24 cellular contexts compared by ENCODE assay signal in genomic region chr11:134246678-134247077, GRCh38. TPM values are rescaled to one million over a fixed set of nuclear protein-coding genes. Genes with fewer than 3 reads are reported as not detected.
A peak's percentile ranks its signal among the peaks of the same experiment; 100 is the strongest.
DNase-seq lines count a peak whose midpoint lies in the region; ATAC-seq and TF ChIP-seq lines count a peak whose summit lies in the region.
"Had no signal": no experiment of that assay in that cellular context is flagged by ENCODE, and none has a peak within 500 bp of the region (broad histone marks: within the 10 kb centered on the region; RNA-seq: fewer than 3 reads in every experiment).

No MANE protein-coding gene starts in this region.

- dilution Hi-C loops in mammary epithelial cell (cut with HindIII; ENCODE audit: low sequenced_read_pairs), result no loop called here

- no peaks in the 10 kb centered on the region for H3K9me3 Mint-ChIP-seq in activated T-cell treated with anti-CD3 and anti-CD28 coated beads, Interleukin-2, amount 50 U/mL, for 24 hours
- no peaks in the 10 kb centered on the region for H3K9me3 Mint-ChIP-seq in MCF 10A (ENCODE audit: unreplicated experiment)
- no peaks in the 10 kb centered on the region for H3K9me3 Mint-ChIP-seq in activated T-helper 17 cell treated with anti-CD3 and anti-CD28 coated beads, Interleukin-2, amount 50 U/mL, for 72 hours
- H3K9me3 Mint-ChIP-seq: CD4-positive, CD25-positive, alpha-beta regulatory T cell; IgD-negative memory B cell had no signal

- H3K36me3 Mint-ChIP-seq in activated T-cell treated with anti-CD3 and anti-CD28 coated beads, Interleukin-2, amount 50 U/mL, for 24 hours (ENCODE audit: low read depth), result peaks cover 96% of the 10 kb centered on the region
- H3K36me3 Mint-ChIP-seq in MCF 10A (ENCODE audit: insufficient read depth, unreplicated experiment), result peaks cover 36% of the 10 kb centered on the region
- peaks cover 94% of the 10 kb centered on the region for H3K36me3 Mint-ChIP-seq in activated T-helper 17 cell treated with anti-CD3 and anti-CD28 coated beads, Interleukin-2, amount 50 U/mL, for 72 hours (ENCODE audit: low read depth)

- WGBS in mammary epithelial cell (ENCODE audit: low coverage, missing lambda C conversion rate), result 86% methylated on average over 4 of the region's 4 CpGs
- 44% methylated on average over 4 of the region's 4 CpGs for WGBS in prostate gland

- H3K4me3 Mint-ChIP-seq in activated T-cell treated with anti-CD3 and anti-CD28 coated beads, Interleukin-2, amount 50 U/mL, for 24 hours, result no peak overlapping the region
- no peak overlapping the region for H3K4me3 Mint-ChIP-seq in MCF 10A (ENCODE audit: unreplicated experiment)
- H3K4me3 Mint-ChIP-seq in activated T-helper 17 cell treated with anti-CD3 and anti-CD28 coated beads, Interleukin-2, amount 50 U/mL, for 72 hours, result no peak overlapping the region

- TF ChIP-seq POLR2A in prostate gland (IDR thresholded peaks at IDR 0.05) (no peak), GM18505 (IDR thresholded peaks at IDR 0.05; ENCODE audit: borderline replicate concordance, extremely low read depth, insufficient read depth, insufficient read length) (no peak)

- no peaks in the 10 kb centered on the region for H4K20me1 ChIP-seq in mammary epithelial cell (ENCODE audit: insufficient read depth, low read length)

- H2AFZ ChIP-seq in mammary epithelial cell (ENCODE audit: low read depth, low read length), result no peak overlapping the region

- TF ChIP-seq CTCF in MCF 10A (IDR thresholded peaks at IDR 0.05; ENCODE audit: unreplicated experiment) (no peak), mammary epithelial cell (conservative IDR thresholded peaks at IDR 0.05 in 1 of 2, IDR thresholded peaks at IDR 0.05 in 1 of 2; ENCODE audit: extremely low read depth in 1 of 2, insufficient read depth in 1 of 2, low read depth in 1 of 2, low read length in 2 of 2) (no peak), prostate gland (IDR thresholded peaks at IDR 0.05) (no peak)

- H3K36me3 ChIP-seq in mammary epithelial cell (ENCODE audit: insufficient read depth, low read length), result peaks cover 6% of the 10 kb centered on the region
- H3K36me3 ChIP-seq in prostate gland, result peaks cover 0 to 4% of the 10 kb centered on the region in 2 donors

- H3K4me1 Mint-ChIP-seq in activated T-cell treated with anti-CD3 and anti-CD28 coated beads, Interleukin-2, amount 50 U/mL, for 24 hours (ENCODE audit: low read depth), result peaks cover 18% of the 10 kb centered on the region
- H3K4me1 Mint-ChIP-seq in MCF 10A (ENCODE audit: insufficient read depth, unreplicated experiment), result peaks cover 2% of the 10 kb centered on the region
- H3K4me1 Mint-ChIP-seq in activated T-helper 17 cell treated with anti-CD3 and anti-CD28 coated beads, Interleukin-2, amount 50 U/mL, for 72 hours, result peaks cover 7% of the 10 kb centered on the region

- POLR2A ChIA-PET in MCF 10A (lab: Yijun Ruan, JAX), result no interaction called here

- no peak for ATAC-seq in activated T-helper 17 cell treated with anti-CD3 and anti-CD28 coated beads, Interleukin-2, amount 50 U/mL, for 72 hours (replicated peaks)
- no peak for ATAC-seq in GM18505 (IDR thresholded peaks at IDR 0.05; ENCODE audit: unreplicated experiment)
- ATAC-seq: HCT116 had no signal

- in situ Hi-C loops in mammary epithelial cell (cut with MboI; ENCODE audit: low sequenced_read_pairs in 2 of 2), result no loop called here

- H3K27me3 Mint-ChIP-seq in activated T-cell treated with anti-CD3 and anti-CD28 coated beads, Interleukin-2, amount 50 U/mL, for 24 hours, result no peaks in the 10 kb centered on the region
- no peaks in the 10 kb centered on the region for H3K27me3 Mint-ChIP-seq in MCF 10A (ENCODE audit: insufficient read depth, unreplicated experiment)
- H3K27me3 Mint-ChIP-seq in activated T-helper 17 cell treated with anti-CD3 and anti-CD28 coated beads, Interleukin-2, amount 50 U/mL, for 72 hours, result no peaks in the 10 kb centered on the region
- H3K27me3 Mint-ChIP-seq: CD4-positive, CD25-positive, alpha-beta regulatory T cell; IgD-negative memory B cell had no signal

- no peak overlapping the region for H3K27ac ChIP-seq in mammary epithelial cell (ENCODE audit: insufficient read depth, low read depth, low read length)
- H3K27ac ChIP-seq in prostate gland, result peak overlapping the region; percentile 50 to 51
- H3K27ac ChIP-seq: BLaER1, KMS-11, SJSA1 had no signal

- H3K9ac ChIP-seq in mammary epithelial cell (ENCODE audit: insufficient read depth, low read length), result no peak overlapping the region
- H3K9ac ChIP-seq: BLaER1, KMS-11 had no signal

- CTCF ChIA-PET in MCF 10A (lab: Yijun Ruan, JAX), result no interaction called here
- CTCF ChIA-PET in mammary epithelial cell (lab: Charles Lee; ENCODE audit: low non-redundant PET), result no interaction called here

- peak overlapping the region; percentile 7 for H3K27ac Mint-ChIP-seq in activated T-cell treated with anti-CD3 and anti-CD28 coated beads, Interleukin-2, amount 50 U/mL, for 24 hours
- H3K27ac Mint-ChIP-seq in MCF 10A (ENCODE audit: low read depth, unreplicated experiment), result peak overlapping the region; percentile 57
- H3K27ac Mint-ChIP-seq in activated T-helper 17 cell treated with anti-CD3 and anti-CD28 coated beads, Interleukin-2, amount 50 U/mL, for 72 hours, result peak overlapping the region; percentile 83
- H3K27ac Mint-ChIP-seq: CD4-positive, CD25-positive, alpha-beta regulatory T cell; IgD-negative memory B cell had no signal

- H3K4me3 ChIP-seq in mammary epithelial cell (replicated peaks in 1 of 3; ENCODE audit: insufficient read depth in 1 of 3, low read depth in 2 of 3, low read length in 3 of 3) (no peak overlapping the region), prostate gland (no peak overlapping the region)
- H3K4me3 ChIP-seq: BLaER1, SJSA1 had no signal

- no peaks in the 10 kb centered on the region for H3K9me3 ChIP-seq in mammary epithelial cell (replicated peaks; ENCODE audit: insufficient read depth, low read length)
- no peaks in the 10 kb centered on the region for H3K9me3 ChIP-seq in prostate gland
- H3K9me3 ChIP-seq: BLaER1, SJSA1 had no signal

- no peaks in the 10 kb centered on the region for H3K27me3 ChIP-seq in mammary epithelial cell (ENCODE audit: insufficient read depth, low read length)
- H3K27me3 ChIP-seq in prostate gland (replicated peaks; ENCODE audit: insufficient read depth), result no peaks in the 10 kb centered on the region
- H3K27me3 ChIP-seq: BLaER1, SJSA1 had no signal

- BruUV-seq in MCF 10A (replicated peaks; lab: Mats Ljungman, UMichigan) (no TSS peak), mammary epithelial cell (replicated peaks; lab: Mats Ljungman, UMichigan) (no TSS peak)

- no peak overlapping the region for H3K4me2 ChIP-seq in mammary epithelial cell (ENCODE audit: insufficient read depth, low read depth, low read length)
- H3K4me2 ChIP-seq: BLaER1, KMS-11 had no signal

- H3K4me1 ChIP-seq in mammary epithelial cell (ENCODE audit: insufficient read depth, low read length), result no peaks in the 10 kb centered on the region
- no peaks in the 10 kb centered on the region for H3K4me1 ChIP-seq in prostate gland (replicated peaks)

- peaks cover 1% of the 10 kb centered on the region for H3K79me2 ChIP-seq in mammary epithelial cell (ENCODE audit: insufficient read depth, low read length)

- intact Hi-C loops in MCF 10A (cut with micrococcal nuclease) (no loop called here), mammary epithelial cell (cut with micrococcal nuclease) (loop anchor here (10.0 kb wide), 1 partner anchor 322 kb away; no protein-coding TSS in a partner anchor), prostate gland (cut with DNase I) (no loop called here)

- no peak for DNase-seq in activated T-cell treated with anti-CD3 and anti-CD28 coated beads, Interleukin-2, amount 50 U/mL, for 24 hours
- DNase-seq in activated T-cell treated with anti-CD3 and anti-CD28 coated beads for 4 hours (no peak), MCF 10A (ENCODE audit: unreplicated experiment) (no peak), mammary epithelial cell (no peak), prostate gland (ENCODE audit: low spot score) (peak; percentile 56), DMS153 treated with DMSO at 0.1 percent for 48 hours (lab: John Stamatoyannopoulos, UW; ENCODE audit: unreplicated experiment) (no peak)
- DNase-seq: CD4-positive, CD25-positive, alpha-beta regulatory T cell; COR-L47; NCI-H1048; NCI-H1417; NCI-H1694; NCI-H2081; NCI-H2227 treated with DMSO at 0.1 percent for 48 hours; NCI-H526 treated with DMSO at 0.1 percent for 48 hours; Right ventricle myocardium superior; RPMI8226 had no signal

RNA-seq across cellular contexts. Expression of gene THYN1, which starts 6.5 kb away (rescaled TPM):
- total RNA-seq in MCF 10A (2022) (33.4 and 34.8 TPM in 2 replicates), mammary epithelial cell (10 to 100 TPM; 30.2 to 38.0 TPM), prostate gland (10 to 100 TPM; 48.5 to 59.7 TPM)
- 42.9 TPM for polyA plus RNA-seq in mammary epithelial cell
- polyA minus RNA-seq in mammary epithelial cell, result 20.2 TPM
- total RNA-seq in activated T-helper 17 cell treated with anti-CD3 and anti-CD28 coated beads, Interleukin-2, amount 50 U/mL, for 72 hours, result 10 to 100 TPM; 72.7 to 81.0 TPM

RNA-seq across cellular contexts. Expression of gene ACAD8, which starts 6.7 kb away (rescaled TPM):
- total RNA-seq in MCF 10A (2022) (18.9 and 20.1 TPM in 2 replicates), mammary epithelial cell (10 to 100 TPM; 20.8 to 21.0 TPM), prostate gland (10 to 100 TPM; 39.4 to 46.1 TPM)
- 19.5 TPM for polyA plus RNA-seq in mammary epithelial cell
- polyA minus RNA-seq in mammary epithelial cell, result 27.5 TPM
- 10 to 100 TPM; 22.8 to 23.7 TPM for total RNA-seq in activated T-helper 17 cell treated with anti-CD3 and anti-CD28 coated beads, Interleukin-2, amount 50 U/mL, for 72 hours

RNA-seq across cellular contexts. Expression of gene VPS26B, which starts 22.2 kb away (rescaled TPM):
- total RNA-seq in MCF 10A (2022) (45.2 and 47.9 TPM in 2 replicates), mammary epithelial cell (10 to 100 TPM; 46.0 to 46.6 TPM), prostate gland (10 to 100 TPM; 67.6 to 80.8 TPM)
- polyA plus RNA-seq in mammary epithelial cell, result 32.1 TPM
- polyA minus RNA-seq in mammary epithelial cell, result 63.9 TPM
- total RNA-seq in activated T-helper 17 cell treated with anti-CD3 and anti-CD28 coated beads, Interleukin-2, amount 50 U/mL, for 72 hours, result 10 to 100 TPM; 36.6 to 40.7 TPM

RNA-seq across cellular contexts. Expression of gene NCAPD3, which starts 22.9 kb away (rescaled TPM):
- total RNA-seq in MCF 10A (2022), result 19.3 and 26.7 TPM in 2 replicates
- total RNA-seq in mammary epithelial cell, result 10 to 100 TPM; 16.2 to 36.9 TPM
- polyA plus RNA-seq in mammary epithelial cell, result 33.3 TPM
- 26.0 TPM for polyA minus RNA-seq in mammary epithelial cell
- 100 to 1,000 TPM in 1 of 2 donors, 10 to 100 TPM in 1; 77.5 to 103 TPM for total RNA-seq in activated T-helper 17 cell treated with anti-CD3 and anti-CD28 coated beads, Interleukin-2, amount 50 U/mL, for 72 hours
- total RNA-seq in prostate gland, result 10 to 100 TPM; 44.4 to 61.9 TPM

RNA-seq across cellular contexts. Expression of gene GLB1L3, which starts 29.5 kb away (rescaled TPM):
- not detected in 2 replicates for total RNA-seq in MCF 10A (2022)
- 1 to 10 TPM in 1 of 2 donors, under 1 TPM in 1; 0.50 to 6.3 TPM for total RNA-seq in mammary epithelial cell
- polyA plus RNA-seq in mammary epithelial cell, result 2.1 TPM
- not detected for polyA minus RNA-seq in mammary epithelial cell
- 10 to 100 TPM; 10.9 to 15.7 TPM for total RNA-seq in activated T-helper 17 cell treated with anti-CD3 and anti-CD28 coated beads, Interleukin-2, amount 50 U/mL, for 72 hours
- total RNA-seq in prostate gland, result 10 to 100 TPM in 1 of 2 donors, 1 to 10 TPM in 1; 7.8 to 14.5 TPM
- total RNA-seq: Right ventricle myocardium superior, SJSA1 had no signal
- polyA plus RNA-seq: AG04450 had no signal

Comparison
In these comparisons a context has a peak if more than half of its experiments do, and no peak if none do; other contexts are left out.
1. H3K27ac Mint-ChIP-seq: peak in every context shown above with its lines; median percentile 83 in activated T-helper 17 cell treated with anti-CD3 and anti-CD28 coated beads, Interleukin-2, amount 50 U/mL, for 72 hours; 57 in MCF 10A; 7 in activated T-cell treated with anti-CD3 and anti-CD28 coated beads, Interleukin-2, amount 50 U/mL, for 24 hours.